Comparison of ENCODE assay signal across 1 cellular context in the genomic region with DNA sequence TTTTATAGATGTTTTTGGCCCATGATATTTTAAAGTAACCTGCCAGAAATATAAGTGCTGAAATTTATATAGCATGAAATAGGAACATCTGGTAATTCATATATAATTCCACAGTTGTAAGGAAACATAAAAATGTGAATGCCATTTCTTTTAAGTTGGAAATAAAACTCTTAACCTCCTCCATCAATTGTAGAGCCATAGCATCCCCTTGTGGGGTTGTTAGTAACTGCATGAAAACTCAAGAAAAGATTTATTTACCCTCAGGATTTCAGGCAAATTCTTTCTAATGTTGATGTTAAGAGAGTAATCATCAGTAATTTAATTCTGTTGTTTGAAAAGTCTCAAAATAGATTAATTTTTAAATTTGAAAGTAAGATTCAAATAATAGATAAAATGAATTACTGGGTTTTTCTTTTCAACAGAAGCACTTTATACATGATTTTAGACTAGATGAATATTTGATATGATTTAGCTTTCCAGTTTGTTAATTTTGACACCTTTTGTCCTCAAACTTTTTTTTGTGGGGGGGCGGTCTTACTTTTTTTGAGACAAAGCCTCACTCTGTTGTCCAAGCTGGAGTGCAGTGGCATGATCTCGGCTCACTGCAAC.
TF ChIP-seq lines count a peak whose summit lies in the region.

No MANE protein-coding gene starts in this region.

TF ChIP-seq in liver, 16 proteins besides CTCF, POLR2A, EP300 and RAD21 (continued from another document):
- TF ChIP-seq TAF1 (conservative IDR thresholded peaks at IDR 0.05) = no peak
- TF ChIP-seq RXRA (IDR thresholded peaks at IDR 0.05) = no peak
- TF ChIP-seq GABPA (IDR thresholded peaks at IDR 0.05 in 1 of 2, conservative IDR thresholded peaks at IDR 0.05 in 1 of 2) = no peak
- TF ChIP-seq ZBTB33 (IDR thresholded peaks at IDR 0.05) = no peak
- no peak for TF ChIP-seq HNF4G (IDR thresholded peaks at IDR 0.05)
- TF ChIP-seq EGR1 (IDR thresholded peaks at IDR 0.05; ENCODE audit: low read depth in 2 of 2) = no peak
